In genomic region chr1:172638885-172639831, GRCh38 we compare ENCODE assay signal across 9 cellular contexts. TPM values are rescaled to one million over a fixed set of nuclear protein-coding genes. Genes with fewer than 3 reads are reported as not detected.
A peak's percentile ranks its signal among the peaks of the same experiment; 100 is the strongest.
DNase-seq lines count a peak whose midpoint lies in the region; ATAC-seq and TF ChIP-seq lines count a peak whose summit lies in the region.
"Had no signal": no experiment of that assay in that cellular context is flagged by ENCODE, and none has a peak within 500 bp of the region (broad histone marks: within the 10 kb centered on the region; RNA-seq: fewer than 3 reads in every experiment).

No MANE protein-coding gene starts in this region.

- H3K27ac Mint-ChIP-seq in activated naive CD8-positive, alpha-beta T cell treated with anti-CD3 and anti-CD28 coated beads, Interleukin-2, amount 50 U/mL, for 24 hours, result peak overlapping the region; percentile 100

- peaks cover 79% of the 10 kb centered on the region for H3K4me1 Mint-ChIP-seq in activated naive CD8-positive, alpha-beta T cell treated with anti-CD3 and anti-CD28 coated beads, Interleukin-2, amount 50 U/mL, for 24 hours

- peak overlapping the region; percentile 73 for H3K4me3 Mint-ChIP-seq in activated naive CD8-positive, alpha-beta T cell treated with anti-CD3 and anti-CD28 coated beads, Interleukin-2, amount 50 U/mL, for 24 hours

- TF ChIP-seq CTCF in gastroesophageal sphincter (IDR thresholded peaks at IDR 0.05), result no peak

- H3K27ac ChIP-seq in gastroesophageal sphincter, result no peak overlapping the region
- H3K27ac ChIP-seq: neutrophil had no signal

- ATAC-seq in HG02623 (IDR thresholded peaks at IDR 0.05; ENCODE audit: unreplicated experiment) (peak; percentile 57), gastroesophageal sphincter (no peak), GM18505 (IDR thresholded peaks at IDR 0.05; ENCODE audit: unreplicated experiment) (no peak)
- ATAC-seq in activated naive CD8-positive, alpha-beta T cell treated with anti-CD3 and anti-CD28 coated beads, Interleukin-2, amount 50 U/mL, for 24 hours, result peak; percentile 85

- H3K27me3 Mint-ChIP-seq in activated naive CD8-positive, alpha-beta T cell treated with anti-CD3 and anti-CD28 coated beads, Interleukin-2, amount 50 U/mL, for 24 hours, result no peaks in the 10 kb centered on the region

- 45 to 69% methylated on average over 3 to 7 of the region's 9 CpGs for WGBS in gastroesophageal sphincter (ENCODE audit: low coverage in 1 of 2), 2 donors

- DNase-seq in EL, result peak; percentile 95
- peak; percentile 93 for DNase-seq in SW480 (ENCODE audit: low spot score)
- peak; percentile 75 for DNase-seq in activated naive CD8-positive, alpha-beta T cell treated with anti-CD3 and anti-CD28 coated beads, Interleukin-2, amount 50 U/mL, for 24 hours
- DNase-seq in non-pigmented ciliary epithelial cell (ENCODE audit: low read depth), result peak; percentile 99
- no peak for DNase-seq in NCI-H1417 (lab: John Stamatoyannopoulos, UW)

- TF ChIP-seq POLR2A in gastroesophageal sphincter (IDR thresholded peaks at IDR 0.05) (no peak), GM18505 (IDR thresholded peaks at IDR 0.05; ENCODE audit: borderline replicate concordance, extremely low read depth, insufficient read depth, insufficient read length) (no peak)

- H3K36me3 ChIP-seq in gastroesophageal sphincter, result no peaks in the 10 kb centered on the region
- H3K36me3 ChIP-seq: neutrophil had no signal

- H3K4me1 ChIP-seq in gastroesophageal sphincter, result no peaks in the 10 kb centered on the region

- no peaks in the 10 kb centered on the region for H3K9me3 ChIP-seq in gastroesophageal sphincter
- H3K9me3 ChIP-seq: neutrophil had no signal

- no peaks in the 10 kb centered on the region for H3K27me3 ChIP-seq in gastroesophageal sphincter
- H3K27me3 ChIP-seq: neutrophil had no signal

- H3K9me3 Mint-ChIP-seq in activated naive CD8-positive, alpha-beta T cell treated with anti-CD3 and anti-CD28 coated beads, Interleukin-2, amount 50 U/mL, for 24 hours, result peaks cover 17% of the 10 kb centered on the region

- H3K4me3 ChIP-seq in gastroesophageal sphincter, result no peak overlapping the region

- peaks cover 8% of the 10 kb centered on the region for H3K36me3 Mint-ChIP-seq in activated naive CD8-positive, alpha-beta T cell treated with anti-CD3 and anti-CD28 coated beads, Interleukin-2, amount 50 U/mL, for 24 hours (ENCODE audit: low read depth)

- TF ChIP-seq EP300 in gastroesophageal sphincter (IDR thresholded peaks at IDR 0.05), result no peak

RNA-seq across cellular contexts. Expression of gene FASLG, which starts 19.7 kb away (rescaled TPM):
- total RNA-seq in gastroesophageal sphincter, result not detected

Comparison
In these comparisons a context has a peak if more than half of its experiments do, and no peak if none do; other contexts are left out.
1. DNase-seq: peak in EL (single experiment), SW480 (single experiment), activated naive CD8-positive, alpha-beta T cell treated with anti-CD3 and anti-CD28 coated beads, Interleukin-2, amount 50 U/mL, for 24 hours (single experiment) and non-pigmented ciliary epithelial cell (single experiment); none in NCI-H1417 (0 of 3).
2. ATAC-seq: peak in HG02623 (single experiment) and activated naive CD8-positive, alpha-beta T cell treated with anti-CD3 and anti-CD28 coated beads, Interleukin-2, amount 50 U/mL, for 24 hours (single experiment); none in gastroesophageal sphincter (single experiment) and GM18505 (single experiment).